ENCODE assay signal across 8 cellular contexts in genomic region chr6:26183237-26183580, GRCh38.
DNase-seq lines count a peak whose midpoint lies in the region; ATAC-seq and TF ChIP-seq lines count a peak whose summit lies in the region.

No MANE protein-coding gene starts in this region.

- peaks cover 5% of the 10 kb centered on the region for H3K79me1 ChIP-seq in trophoblast cell (ENCODE audit: low read length)

- H3K9ac ChIP-seq in trophoblast cell (ENCODE audit: low read length), result peak overlapping the region; percentile 28

- no peak overlapping the region for H3K18ac ChIP-seq in trophoblast cell (ENCODE audit: low read length)

- no peaks in the 10 kb centered on the region for H3K9me3 Mint-ChIP-seq in CD4-positive, alpha-beta T cell
- no peaks in the 10 kb centered on the region for H3K9me3 Mint-ChIP-seq in activated CD4-positive, alpha-beta memory T cell treated with anti-CD3 and anti-CD28 coated beads for 36 hours

- intact Hi-C loops in CD4-positive, alpha-beta T cell (cut with DNase I, micrococcal nuclease), result loop anchor here in 1 of 2 experiments (1.0 kb wide), 1 partner anchor 12 kb away; no protein-coding TSS in a partner anchor
- intact Hi-C loops in activated CD4-positive, alpha-beta memory T cell treated with anti-CD3 and anti-CD28 coated beads for 36 hours (cut with micrococcal nuclease), result loop anchor here (1.0 to 5.0 kb wide), 3 partner anchors 8 to 139 kb away; no protein-coding TSS in a partner anchor

- H2AFZ ChIP-seq in trophoblast cell (ENCODE audit: insufficient read depth, low read length, poor library complexity), result peak overlapping the region; percentile 54

- peak overlapping the region; percentile 51 for H3K14ac ChIP-seq in trophoblast cell (ENCODE audit: low read length)

- H3K4me1 Mint-ChIP-seq in CD4-positive, alpha-beta T cell (ENCODE audit: low read depth), result peaks cover 36% of the 10 kb centered on the region
- peaks cover 37% of the 10 kb centered on the region for H3K4me1 Mint-ChIP-seq in activated CD4-positive, alpha-beta memory T cell treated with anti-CD3 and anti-CD28 coated beads for 36 hours (ENCODE audit: low read depth)

- H3K36me3 Mint-ChIP-seq in CD4-positive, alpha-beta T cell (ENCODE audit: low read depth), result peaks cover 4% of the 10 kb centered on the region
- H3K36me3 Mint-ChIP-seq in activated CD4-positive, alpha-beta memory T cell treated with anti-CD3 and anti-CD28 coated beads for 36 hours, result no peaks in the 10 kb centered on the region

- DNase-seq in CD4-positive, alpha-beta T cell, result peak in 2 of 10 experiments; percentile 12 to 22
- no peak for DNase-seq in activated CD4-positive, alpha-beta memory T cell treated with anti-CD3 and anti-CD28 coated beads for 36 hours
- DNase-seq in foreskin fibroblast (no peak), trophoblast cell (no peak), midbrain (lab: John Stamatoyannopoulos, UW) (no peak)
- DNase-seq in central memory CD4-positive, alpha-beta T cell, result no peak

- peak overlapping the region; percentile 99 for H3K4me3 Mint-ChIP-seq in CD4-positive, alpha-beta T cell
- peak overlapping the region; percentile 85 for H3K4me3 Mint-ChIP-seq in activated CD4-positive, alpha-beta memory T cell treated with anti-CD3 and anti-CD28 coated beads for 36 hours

- H3K79me2 ChIP-seq in trophoblast cell (ENCODE audit: control insufficient read depth, insufficient read depth, low read length, poor library complexity), result peaks cover 2% of the 10 kb centered on the region

- POLR2A ChIA-PET in CD4-positive, alpha-beta T cell (lab: Charles Lee), result interaction anchor here (0.7 to 11.2 kb wide), 57 partner anchors 9 to 1711 kb away, joined by 3 to 866 read pairs (median 5); partner anchors contain the start of gene HMGN4
- POLR2A ChIA-PET in activated CD4-positive, alpha-beta memory T cell treated with anti-CD3 and anti-CD28 coated beads for 36 hours (lab: Charles Lee), result interaction anchor here (0.6 to 10.6 kb wide), 14 partner anchors 10 to 964 kb away, joined by 3 to 258 read pairs (median 14); a partner anchor contains a TSS

- H3K36me3 ChIP-seq in trophoblast cell (ENCODE audit: control insufficient read depth in 1 of 2, insufficient read depth in 2 of 2, low read length in 2 of 2), result no peaks in the 10 kb centered on the region

- CTCF ChIA-PET in CD4-positive, alpha-beta T cell (lab: Charles Lee), result interaction anchor here (1.0 to 2.2 kb wide), 9 partner anchors 15 to 413 kb away, joined by 3 to 10 read pairs (median 4); a partner anchor contains a TSS
- CTCF ChIA-PET in activated CD4-positive, alpha-beta memory T cell treated with anti-CD3 and anti-CD28 coated beads for 36 hours (lab: Charles Lee), result interaction anchor here (0.8 to 2.2 kb wide), 10 partner anchors 9 to 413 kb away, joined by 3 to 20 read pairs (median 6); a partner anchor contains a TSS

- peak overlapping the region; percentile 73 for H3K4me2 ChIP-seq in trophoblast cell (ENCODE audit: low read length)

- peak overlapping the region; percentile 72 for H3K27ac ChIP-seq in CD4-positive, alpha-beta T cell (ENCODE audit: low read depth, low read length)
- H3K27ac ChIP-seq in trophoblast cell (ENCODE audit: low read depth, low read length), result no peak overlapping the region

- no peak overlapping the region for H3K23ac ChIP-seq in trophoblast cell (ENCODE audit: low read length)

- H2BK5ac ChIP-seq in trophoblast cell (ENCODE audit: low read depth, low read length, poor library complexity), result peak overlapping the region; percentile 73

- peak overlapping the region; percentile 40 to 66 for H3K4me3 ChIP-seq in foreskin fibroblast (ENCODE audit: low read depth in 1 of 2, low read length in 2 of 2)
- H3K4me3 ChIP-seq in trophoblast cell (ENCODE audit: low read depth, low read length), result no peak overlapping the region

- H3K4ac ChIP-seq in trophoblast cell (ENCODE audit: low read depth, low read length), result no peak overlapping the region

- H3K4me1 ChIP-seq in trophoblast cell (ENCODE audit: control insufficient read depth in 1 of 2, insufficient read depth in 2 of 2, low read length in 2 of 2), result peaks cover 0 to 3% of the 10 kb centered on the region in 2 experiments

- peak overlapping the region; percentile 21 for H2BK120ac ChIP-seq in trophoblast cell (ENCODE audit: insufficient read depth, low read length, poor library complexity)

- no peak overlapping the region for H2AK5ac ChIP-seq in trophoblast cell (ENCODE audit: low read length)

- H3K27me3 Mint-ChIP-seq in CD4-positive, alpha-beta T cell, result no peaks in the 10 kb centered on the region
- no peaks in the 10 kb centered on the region for H3K27me3 Mint-ChIP-seq in activated CD4-positive, alpha-beta memory T cell treated with anti-CD3 and anti-CD28 coated beads for 36 hours

- H3K9me3 ChIP-seq in CD4-positive, alpha-beta T cell (ENCODE audit: control insufficient read depth, low read length), result no peaks in the 10 kb centered on the region
- no peaks in the 10 kb centered on the region for H3K9me3 ChIP-seq in trophoblast cell (ENCODE audit: insufficient read depth, low read depth, low read length)

- no peak overlapping the region for H2BK12ac ChIP-seq in trophoblast cell (ENCODE audit: low read length)

- H4K8ac ChIP-seq in trophoblast cell (ENCODE audit: low read depth, low read length), result peak overlapping the region; percentile 84

- peak; percentile 22 for ATAC-seq in CD4-positive, alpha-beta T cell (ENCODE audit: poor library complexity)
- ATAC-seq in HG02938 (IDR thresholded peaks at IDR 0.05; ENCODE audit: unreplicated experiment) (no peak), HG02970 (IDR thresholded peaks at IDR 0.05; ENCODE audit: low FRiP score, unreplicated experiment) (no peak)

- H4K91ac ChIP-seq in trophoblast cell (ENCODE audit: low read depth, low read length), result peak overlapping the region; percentile 55

- WGBS in trophoblast cell (ENCODE audit: extremely low coverage, insufficient coverage, insufficient read length), result no CpG with 5 or more reads among the region's 11 CpGs

- H4K12ac ChIP-seq in trophoblast cell (ENCODE audit: low read depth, low read length), result peak overlapping the region; percentile 62

- no peaks in the 10 kb centered on the region for H3K27me3 ChIP-seq in CD4-positive, alpha-beta T cell (ENCODE audit: control insufficient read depth, insufficient read depth, low read length)
- H3K27me3 ChIP-seq in trophoblast cell (ENCODE audit: insufficient read depth, low read length), result no peaks in the 10 kb centered on the region

- TF ChIP-seq CTCF in CD4-positive, alpha-beta T cell (IDR thresholded peaks at IDR 0.05), result no peak
- no peak for TF ChIP-seq CTCF in foreskin fibroblast (IDR thresholded peaks at IDR 0.05; ENCODE audit: low read depth, low read length)

- H3K27ac Mint-ChIP-seq in CD4-positive, alpha-beta T cell, result peak overlapping the region; percentile 86
- H3K27ac Mint-ChIP-seq in activated CD4-positive, alpha-beta memory T cell treated with anti-CD3 and anti-CD28 coated beads for 36 hours, result peak overlapping the region; percentile 95
